ENCODE assay signal across 12 cellular contexts in the genomic region with DNA sequence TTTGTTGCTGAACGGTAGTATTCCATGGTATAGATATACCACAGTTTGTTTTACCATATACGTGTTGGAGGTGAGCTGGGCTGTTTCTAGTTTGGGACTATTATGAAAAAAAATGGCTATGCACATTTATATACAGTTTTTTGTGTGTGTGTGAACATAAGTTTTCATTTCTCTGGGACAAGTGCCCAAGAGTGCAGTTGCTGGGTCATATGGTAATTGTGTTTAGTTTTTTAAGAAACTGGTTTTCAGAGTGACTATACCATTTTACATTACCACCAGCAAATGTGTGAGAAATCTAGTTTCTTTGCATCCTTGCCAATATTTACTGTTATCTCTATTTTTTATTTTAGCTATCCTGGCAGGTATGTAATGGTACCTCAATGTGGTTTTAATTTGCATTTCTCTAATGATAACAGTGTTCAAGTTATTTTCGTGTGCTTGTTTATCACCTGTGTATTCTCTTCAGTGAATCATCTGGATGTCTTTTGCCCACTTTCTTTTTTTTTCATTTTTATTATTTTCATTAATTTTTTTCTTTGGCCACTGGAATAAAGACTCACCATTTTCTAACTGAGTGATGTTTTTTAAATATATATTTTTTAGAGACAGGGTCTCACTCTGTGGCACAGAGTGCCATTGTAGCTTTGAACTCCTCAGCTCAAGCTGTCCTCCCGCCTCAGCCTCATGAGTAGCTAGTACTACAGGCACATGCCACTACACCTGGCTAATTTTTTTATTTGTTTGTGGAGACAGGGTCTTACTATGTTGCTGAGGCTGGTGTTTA.
DNase-seq lines count a peak whose midpoint lies in the region; ATAC-seq and TF ChIP-seq lines count a peak whose summit lies in the region.
"Had no signal": no experiment of that assay in that cellular context is flagged by ENCODE, and none has a peak within 500 bp of the region (broad histone marks: within the 10 kb centered on the region; RNA-seq: fewer than 3 reads in every experiment).

No MANE protein-coding gene starts in this region.

- no peak overlapping the region for H3K9ac ChIP-seq in KMS-11

- H3K4me1 Mint-ChIP-seq in T-helper 1 cell treated with Interleukin-12 subunit alpha and Interleukin-12 subunit beta and Interleukin-4 antibody, amounts not matched to agents 30 μg/mL and 1 μg/mL, for 36 hours (ENCODE audit: low read depth) = peaks cover 40% of the 10 kb centered on the region
- H3K4me1 Mint-ChIP-seq in brain = peaks cover 41% of the 10 kb centered on the region

- H3K4me3 Mint-ChIP-seq in T-helper 1 cell treated with Interleukin-12 subunit alpha and Interleukin-12 subunit beta and Interleukin-4 antibody, amounts not matched to agents 30 μg/mL and 1 μg/mL, for 36 hours = no peak overlapping the region
- no peak overlapping the region for H3K4me3 Mint-ChIP-seq in brain

- DNase-seq in T-helper 1 cell = no peak
- no peak for DNase-seq in mucosa of descending colon
- no peak for DNase-seq in AG20443 (ENCODE audit: low spot score)
- no peak for DNase-seq in HuH-7 (ENCODE audit: low spot score)
- DNase-seq in GF-D8 (lab: John Stamatoyannopoulos, UW) = no peak
- DNase-seq: activated effector memory CD4-positive, alpha-beta T cell treated with Interleukin-2 at 50 U/mL for 16 hours; occipital lobe; upper lobe of right lung had no signal

- no peak overlapping the region for H3K4me3 ChIP-seq in KMS-11 (IDR thresholded peaks at IDR 0.05; ENCODE audit: insufficient read depth, low read depth, low read length)
- no peak overlapping the region for H3K4me3 ChIP-seq in mucosa of descending colon
- H3K4me3 ChIP-seq: upper lobe of right lung had no signal

- peak overlapping the region; percentile 26 for H3K27ac Mint-ChIP-seq in T-helper 1 cell treated with Interleukin-12 subunit alpha and Interleukin-12 subunit beta and Interleukin-4 antibody, amounts not matched to agents 30 μg/mL and 1 μg/mL, for 36 hours
- peak overlapping the region in 4 of 5 experiments; percentile 23 to 83 (median 58) for H3K27ac Mint-ChIP-seq in brain

- H3K27me3 ChIP-seq in KMS-11 (ENCODE audit: insufficient read depth, low read depth) = no peaks in the 10 kb centered on the region
- H3K27me3 ChIP-seq: upper lobe of right lung had no signal

- peak; percentile 55 for ATAC-seq in mucosa of descending colon

- H3K4me2 ChIP-seq in KMS-11 = peak overlapping the region; percentile 31; the same call in 1 of the 2 replicates

- H3K79me2 ChIP-seq in KMS-11 (ENCODE audit: insufficient read depth, low read depth) = peaks cover 96% of the 10 kb centered on the region

- H3K4me1 ChIP-seq in KMS-11 (ENCODE audit: low read depth, poor library complexity, severe bottlenecking) (peaks cover 27% of the 10 kb centered on the region), mucosa of descending colon (ENCODE audit: low read depth) (peaks cover 12% of the 10 kb centered on the region)

- no peaks in the 10 kb centered on the region for H3K9me3 Mint-ChIP-seq in T-helper 1 cell treated with Interleukin-12 subunit alpha and Interleukin-12 subunit beta and Interleukin-4 antibody, amounts not matched to agents 30 μg/mL and 1 μg/mL, for 36 hours
- H3K9me3 Mint-ChIP-seq in brain = peaks cover 0 to 6% (median 2%) of the 10 kb centered on the region in 5 experiments

- intact Hi-C loops in mucosa of descending colon (cut with DNase I, micrococcal nuclease) = no loop called here

- peaks cover 12% of the 10 kb centered on the region; the same call in 1 of the 2 replicates for H4K20me1 ChIP-seq in KMS-11 (ENCODE audit: insufficient read depth)

- H3K9me3 ChIP-seq in mucosa of descending colon = no peaks in the 10 kb centered on the region
- H3K9me3 ChIP-seq: upper lobe of right lung had no signal

- no peak for TF ChIP-seq CTCF in KMS-11 (conservative IDR thresholded peaks at IDR 0.05; ENCODE audit: low read depth, low read length)
- TF ChIP-seq CTCF in brain (conservative IDR thresholded peaks at IDR 0.05) = no peak
- TF ChIP-seq CTCF in mucosa of descending colon (IDR thresholded peaks at IDR 0.05) = no peak

- no peaks in the 10 kb centered on the region for H3K27me3 Mint-ChIP-seq in T-helper 1 cell treated with Interleukin-12 subunit alpha and Interleukin-12 subunit beta and Interleukin-4 antibody, amounts not matched to agents 30 μg/mL and 1 μg/mL, for 36 hours (ENCODE audit: low read depth)
- no peaks in the 10 kb centered on the region for H3K27me3 Mint-ChIP-seq in brain

- H3K36me3 Mint-ChIP-seq in T-helper 1 cell treated with Interleukin-12 subunit alpha and Interleukin-12 subunit beta and Interleukin-4 antibody, amounts not matched to agents 30 μg/mL and 1 μg/mL, for 36 hours (ENCODE audit: low read depth) = peaks cover 8% of the 10 kb centered on the region
- H3K36me3 Mint-ChIP-seq in brain = peaks cover 37% of the 10 kb centered on the region

- H2AFZ ChIP-seq in KMS-11 (ENCODE audit: low read depth) = no peak overlapping the region

- H3K36me3 ChIP-seq in KMS-11 (ENCODE audit: insufficient read depth) (no peaks in the 10 kb centered on the region), mucosa of descending colon (ENCODE audit: low read depth) (no peaks in the 10 kb centered on the region)
- H3K36me3 ChIP-seq: upper lobe of right lung had no signal

- no peak overlapping the region for H3K27ac ChIP-seq in KMS-11
- H3K27ac ChIP-seq: 22Rv1, upper lobe of right lung had no signal
